In genomic region chrX:151773434-151773833, GRCh38 we compare ENCODE assay signal across 22 cellular contexts. TPM values are rescaled to one million over a fixed set of nuclear protein-coding genes. Genes with fewer than 3 reads are reported as not detected.
DNase-seq lines count a peak whose midpoint lies in the region; ATAC-seq and TF ChIP-seq lines count a peak whose summit lies in the region.
"Had no signal": no experiment of that assay in that cellular context is flagged by ENCODE, and none has a peak within 500 bp of the region (broad histone marks: within the 10 kb centered on the region; RNA-seq: fewer than 3 reads in every experiment).

No MANE protein-coding gene starts in this region.

- no peaks in the 10 kb centered on the region for H3K79me2 ChIP-seq in PC-9 (ENCODE audit: low read depth)

- H3K9me3 Mint-ChIP-seq in endodermal cell (peaks cover 66% of the 10 kb centered on the region), type B pancreatic cell (no peaks in the 10 kb centered on the region)
- no peaks in the 10 kb centered on the region for H3K9me3 Mint-ChIP-seq in activated T-cell treated with anti-CD3 and anti-CD28 coated beads, Interleukin-2, amount 50 U/mL, for 4 hours
- H3K9me3 Mint-ChIP-seq: CD4-positive, alpha-beta T cell; HFFc6 had no signal

- peaks cover 16% of the 10 kb centered on the region for H3F3A ChIP-seq in PC-9 (ENCODE audit: insufficient read depth, low read depth)

- DNase-seq in PC-9 (peak in 1 of 2 experiments; percentile 29), endodermal cell (peak; percentile 57), type B pancreatic cell (ENCODE audit: extremely low spot score, unreplicated experiment) (peak; percentile 34), NCI-H1092 treated with DMSO at 0.1 percent for 48 hours (lab: John Stamatoyannopoulos, UW) (no peak)
- no peak for DNase-seq in activated T-cell treated with anti-CD3 and anti-CD28 coated beads, Interleukin-2, amount 50 U/mL, for 4 hours
- DNase-seq: CD4-positive, alpha-beta T cell; COR-L47; DMS79; HFFc6; Kasumi-1; NCI-H1417 treated with DMSO at 0.1 percent for 48 hours; NCI-H187; NCI-H446; NCI-H526; Right ventricle myocardium superior; SW 1271 had no signal

- no peak overlapping the region for H2AFZ ChIP-seq in PC-9

- H3K36me3 Mint-ChIP-seq in endodermal cell (ENCODE audit: low read depth) (no peaks in the 10 kb centered on the region), type B pancreatic cell (no peaks in the 10 kb centered on the region)
- H3K36me3 Mint-ChIP-seq in activated T-cell treated with anti-CD3 and anti-CD28 coated beads, Interleukin-2, amount 50 U/mL, for 4 hours (ENCODE audit: insufficient read depth): no peaks in the 10 kb centered on the region

- BruUV-seq in PC-9 (replicated peaks; lab: Mats Ljungman, UMichigan): no TSS peak

- H3K27ac Mint-ChIP-seq in endodermal cell: no peak overlapping the region
- H3K27ac Mint-ChIP-seq in type B pancreatic cell: no peak overlapping the region
- H3K27ac Mint-ChIP-seq: CD4-positive, alpha-beta T cell; HFFc6 had no signal

- no peaks in the 10 kb centered on the region; the same call in 1 of the 2 replicates for H3K9me3 ChIP-seq in PC-9 (ENCODE audit: insufficient read depth, low read depth)
- no peaks in the 10 kb centered on the region for H3K9me3 ChIP-seq in endodermal cell (ENCODE audit: control insufficient read depth, low read length)
- H3K9me3 ChIP-seq: BLaER1 had no signal

- H3K4me3 Mint-ChIP-seq in endodermal cell (no peak overlapping the region), type B pancreatic cell (no peak overlapping the region)
- H3K4me3 Mint-ChIP-seq in activated T-cell treated with anti-CD3 and anti-CD28 coated beads, Interleukin-2, amount 50 U/mL, for 4 hours: no peak overlapping the region
- H3K4me3 Mint-ChIP-seq: CD4-positive, alpha-beta T cell; HFFc6 had no signal

- H3K36me3 ChIP-seq in PC-9 (ENCODE audit: low read depth) (no peaks in the 10 kb centered on the region), endodermal cell (ENCODE audit: control insufficient read depth, insufficient read depth, low read length) (no peaks in the 10 kb centered on the region)
- H3K36me3 ChIP-seq: BLaER1 had no signal

- POLR2A ChIA-PET in PC-9 (lab: Charles Lee; ENCODE audit: unreplicated experiment): no interaction called here

- H3K4me1 Mint-ChIP-seq in endodermal cell (no peaks in the 10 kb centered on the region), type B pancreatic cell (ENCODE audit: unreplicated experiment) (no peaks in the 10 kb centered on the region)
- no peaks in the 10 kb centered on the region for H3K4me1 Mint-ChIP-seq in activated T-cell treated with anti-CD3 and anti-CD28 coated beads, Interleukin-2, amount 50 U/mL, for 4 hours (ENCODE audit: low read depth)

- no peak for ATAC-seq in activated T-cell treated with anti-CD3 and anti-CD28 coated beads, Interleukin-2, amount 50 U/mL, for 4 hours
- no peak for ATAC-seq in GM18511 (IDR thresholded peaks at IDR 0.05; ENCODE audit: unreplicated experiment)

- 88% methylated on average over 5 of the region's 5 CpGs; no CpG with 5 or more reads in 1 of the 2 experiments for WGBS in endodermal cell (ENCODE audit: insufficient coverage in 1 of 2, insufficient read length in 1 of 2), 2 experiments

- no peaks in the 10 kb centered on the region for H4K20me1 ChIP-seq in PC-9 (ENCODE audit: insufficient read depth)
- H4K20me1 ChIP-seq: BLaER1 had no signal

- H3K27me3 Mint-ChIP-seq in endodermal cell (ENCODE audit: insufficient read depth) (peaks cover 9% of the 10 kb centered on the region), type B pancreatic cell (no peaks in the 10 kb centered on the region)
- no peaks in the 10 kb centered on the region for H3K27me3 Mint-ChIP-seq in activated T-cell treated with anti-CD3 and anti-CD28 coated beads, Interleukin-2, amount 50 U/mL, for 4 hours (ENCODE audit: low read depth)
- H3K27me3 Mint-ChIP-seq: CD4-positive, alpha-beta T cell had no signal

- H3K4me3 ChIP-seq in GM12875 (ENCODE audit: low read depth, low read length) (no peak overlapping the region), PC-9 (no peak overlapping the region), endodermal cell (ENCODE audit: low read length) (no peak overlapping the region)
- H3K4me3 ChIP-seq: BLaER1 had no signal

- no peak overlapping the region for H3K27ac ChIP-seq in PC-9
- no peak overlapping the region for H3K27ac ChIP-seq in endodermal cell (ENCODE audit: low read depth, low read length)
- H3K27ac ChIP-seq: BLaER1 had no signal

- no peak overlapping the region for H3K4me2 ChIP-seq in PC-9
- H3K4me2 ChIP-seq: BLaER1 had no signal

- peak; percentile 13; the same call in 1 of the 2 replicates for TF ChIP-seq CTCF in GM12875 (IDR thresholded peaks at IDR 0.05; ENCODE audit: borderline replicate concordance, insufficient read depth, low read depth, low read length)
- TF ChIP-seq CTCF in PC-9 (conservative IDR thresholded peaks at IDR 0.05): peak; percentile 15; the same call in 1 of the 2 replicates
- TF ChIP-seq CTCF in endodermal cell (conservative IDR thresholded peaks at IDR 0.05): peak; percentile 61
- TF ChIP-seq CTCF in type B pancreatic cell (conservative IDR thresholded peaks at IDR 0.05): no peak

- no peak overlapping the region for H3K9ac ChIP-seq in endodermal cell (ENCODE audit: extremely low read depth, low read length, poor library complexity, severe bottlenecking)
- H3K9ac ChIP-seq: BLaER1 had no signal

- H3K27me3 ChIP-seq in PC-9 (ENCODE audit: insufficient read depth, low read depth) (no peaks in the 10 kb centered on the region), endodermal cell (ENCODE audit: control insufficient read depth, insufficient read depth, low read length, poor library complexity, severe bottlenecking) (no peaks in the 10 kb centered on the region)

- H3K9me2 ChIP-seq in PC-9 (ENCODE audit: insufficient read depth): no peaks in the 10 kb centered on the region

- H3K4me1 ChIP-seq in PC-9 (replicated peaks; ENCODE audit: insufficient read depth) (peaks cover 20% of the 10 kb centered on the region), endodermal cell (ENCODE audit: control insufficient read depth, insufficient read depth, low read length) (no peaks in the 10 kb centered on the region)
- H3K4me1 ChIP-seq: BLaER1 had no signal

- CTCF ChIA-PET in PC-9 (lab: Charles Lee): no interaction called here

- intact Hi-C loops in PC-9 (cut with micrococcal nuclease; ENCODE audit: unreplicated experiment): no loop called here

RNA-seq across cellular contexts. Expression of gene CNGA2, which starts 38.9 kb away (rescaled TPM):
- total RNA-seq in PC-9 (2021) (not detected in 2 replicates), endodermal cell (not detected), type B pancreatic cell (ENCODE audit: low replicate concordance) (not detected in 2 replicates)
- polyA plus RNA-seq in endodermal cell (2013, experiment 1 of 2): not detected
- polyA plus RNA-seq in endodermal cell (2013, experiment 2 of 2): not detected
- not detected for total RNA-seq in activated T-cell treated with anti-CD3 and anti-CD28 coated beads, Interleukin-2, amount 50 U/mL, for 4 hours
- total RNA-seq: CD4-positive, alpha-beta T cell; H4; HFFc6; MCF 10A; Right ventricle myocardium superior; RPMI7951 had no signal

RNA-seq across cellular contexts. Expression of gene FATE1, which starts 57.6 kb away (rescaled TPM):
- total RNA-seq in PC-9 (2021): not detected in 2 replicates
- total RNA-seq in endodermal cell: not detected
- not detected for polyA plus RNA-seq in endodermal cell (2013, experiment 1 of 2)
- polyA plus RNA-seq in endodermal cell (2013, experiment 2 of 2): not detected
- 0.29 and 0.62 TPM in 2 replicates for total RNA-seq in type B pancreatic cell (ENCODE audit: low replicate concordance)
- not detected for total RNA-seq in activated T-cell treated with anti-CD3 and anti-CD28 coated beads, Interleukin-2, amount 50 U/mL, for 4 hours
- total RNA-seq: CD4-positive, alpha-beta T cell; H4; HFFc6; MCF 10A; RPMI7951 had no signal

Comparison
In these comparisons a context has a peak if more than half of its experiments do, and no peak if none do; other contexts are left out.
1. DNase-seq: peak in endodermal cell (single experiment) and type B pancreatic cell (single experiment); none in activated T-cell treated with anti-CD3 and anti-CD28 coated beads, Interleukin-2, amount 50 U/mL, for 4 hours (single experiment) and NCI-H1092 treated with DMSO at 0.1 percent for 48 hours (single experiment).